Comparison of ENCODE assay signal across 7 cellular contexts in genomic region chr1:180230791-180231505, GRCh38. TPM values are rescaled to one million over a fixed set of nuclear protein-coding genes. Genes with fewer than 3 reads are reported as not detected.
DNase-seq lines count a peak whose midpoint lies in the region; ATAC-seq, FAIRE-seq and TF ChIP-seq lines count a peak whose summit lies in the region.

No MANE protein-coding gene starts in this region.

- peak overlapping the region; percentile 40 to 57 for H3K4me3 ChIP-seq in cardiac fibroblast (replicated peaks in 1 of 2; ENCODE audit: low read depth in 2 of 2, low read length in 2 of 2)
- H3K4me3 ChIP-seq in liver (ENCODE audit: low read depth in 1 of 3, low read length in 3 of 3), result peak overlapping the region in 2 of 3 donors; percentile 28 to 69
- peak overlapping the region in 3 of 4 donors; percentile 1 to 84 (median 50) for H3K4me3 ChIP-seq in transverse colon

- no peaks in the 10 kb centered on the region for H3K9me3 ChIP-seq in liver (ENCODE audit: control insufficient read depth in 4 of 4, low read length in 3 of 4)
- no peaks in the 10 kb centered on the region for H3K9me3 ChIP-seq in transverse colon

- ATAC-seq in GM19455 (IDR thresholded peaks at IDR 0.05; ENCODE audit: unreplicated experiment), result no peak

- H3K27me3 ChIP-seq in liver (ENCODE audit: control insufficient read depth in 4 of 4, insufficient read depth in 4 of 4, low read length in 3 of 4) (peaks cover 16 to 39% (median 23%) of the 10 kb centered on the region in 4 donors), transverse colon (peaks cover 100% of the 10 kb centered on the region)

- 2% methylated on average over 65 of the region's 65 CpGs for WGBS in liver
- WGBS in transverse colon (ENCODE audit: low coverage in 1 of 2), 2 donors, result 1% methylated on average over 61 of the region's 65 CpGs; no CpG with 5 or more reads in 1 of the 2 donors

- no peak for TF ChIP-seq RAD21 in liver (IDR thresholded peaks at IDR 0.05)

- no peak for TF ChIP-seq CTCF in cardiac fibroblast (IDR thresholded peaks at IDR 0.05; ENCODE audit: low read depth, low read length)
- no peak for TF ChIP-seq CTCF in liver (IDR thresholded peaks at IDR 0.05; ENCODE audit: low read depth, low read length, missing input control)
- TF ChIP-seq CTCF in transverse colon (IDR thresholded peaks at IDR 0.05), result no peak

- H3K36me3 ChIP-seq in liver (ENCODE audit: control insufficient read depth in 4 of 4, insufficient read depth in 3 of 4, low read depth in 1 of 4, low read length in 3 of 4) (no peaks in the 10 kb centered on the region), transverse colon (no peaks in the 10 kb centered on the region)

- FAIRE-seq in GM12891 (lab: Jason Lieb, UNC), result peak; percentile 41

- TF ChIP-seq POLR2A in GM12891 (IDR thresholded peaks at IDR 0.05; ENCODE audit: low read depth, low read length) (no peak), transverse colon (IDR thresholded peaks at IDR 0.05) (no peak)

- H3K4me1 ChIP-seq in liver (ENCODE audit: control insufficient read depth in 4 of 4, insufficient read depth in 4 of 4, low read length in 3 of 4), result peaks cover 28 to 59% (median 51%) of the 10 kb centered on the region in 4 donors
- peaks cover 49 to 64% (median 57%) of the 10 kb centered on the region in 4 donors for H3K4me1 ChIP-seq in transverse colon

- no peak for DNase-seq in GM12891 (ENCODE audit: insufficient read length, low spot score)
- DNase-seq in NCI-H460 (ENCODE audit: extremely low read depth, low read depth), result peak; percentile 32
- peak; percentile 58 to 60 for DNase-seq in cardiac fibroblast (ENCODE audit: low read depth in 2 of 2)
- DNase-seq in transverse colon, result no peak
- DNase-seq in stimulated activated CD4-positive, alpha-beta T cell treated with anti-CD3 and anti-CD28 coated beads, Interleukin-12 subunit alpha, Interleukin-12 subunit beta, amount 100 ng/mL, for 4 hours, result no peak

- intact Hi-C loops in transverse colon (cut with DNase I; ENCODE audit: low total_unique reads), result no loop called here

- no peak overlapping the region for H3K27ac ChIP-seq in liver (ENCODE audit: low read depth in 1 of 2, low read length in 2 of 2)
- H3K27ac ChIP-seq in transverse colon, result no peak overlapping the region

- no peak for TF ChIP-seq EP300 in transverse colon (IDR thresholded peaks at IDR 0.05; ENCODE audit: low read depth)

- no peak overlapping the region for H3K9ac ChIP-seq in liver (ENCODE audit: low read depth in 1 of 2, low read length in 2 of 2)

- in situ Hi-C loops in transverse colon (cut with MboI; ENCODE audit: low pct_ligation_motif_present in 1 of 4, low pct_unique_long_range_greater_than_20kb in 1 of 4, low sequenced_read_pairs in 3 of 4), result no loop called here

TF ChIP-seq in GM12891, 5 proteins besides CTCF, POLR2A, EP300 and RAD21:
- TF ChIP-seq SPI1 (IDR thresholded peaks at IDR 0.05; ENCODE audit: low read depth, low read length), result no peak
- TF ChIP-seq POU2F2 (IDR thresholded peaks at IDR 0.05; ENCODE audit: low read depth, low read length), result no peak
- no peak for TF ChIP-seq PAX5 (IDR thresholded peaks at IDR 0.05; ENCODE audit: insufficient read depth, low read length, severe bottlenecking)
- TF ChIP-seq POLR2AphosphoS5 (IDR thresholded peaks at IDR 0.05; ENCODE audit: low read depth, low read length), result no peak

TF ChIP-seq in liver, 16 proteins besides CTCF, POLR2A, EP300 and RAD21:
- no peak for TF ChIP-seq YY1 (IDR thresholded peaks at IDR 0.05)
- TF ChIP-seq HNF4A (conservative IDR thresholded peaks at IDR 0.05), result no peak
- TF ChIP-seq FOXA1 (IDR thresholded peaks at IDR 0.05), result no peak

RNA-seq across cellular contexts. Expression of gene LHX4, which starts 0.9 kb away (rescaled TPM):
- 0.64 TPM for polyA plus RNA-seq in GM12891 (2012; ENCODE audit: low read depth, missing spikeins)
- total RNA-seq in NCI-H460 (2014; rRNA removed; shearing (Covaris generic)), result 0.29 and 0.79 TPM in 2 replicates
- 0.90 and 1.6 TPM in 2 replicates for polyA plus RNA-seq in NCI-H460 (2014; cell fraction: nucleus; rRNA removed)
- total RNA-seq in liver (under 1 TPM; under 0.01 to 0.09 TPM), transverse colon (1 to 10 TPM in 1 of 4 donors, under 1 TPM in 1, not detected in 2; 0.48 to 1.2 TPM)
- polyA plus RNA-seq in liver, result under 1 TPM; 0.01 to 0.19 TPM

Comparison
In these comparisons a context has a peak if more than half of its experiments do, and no peak if none do; other contexts are left out.
1. DNase-seq: peak in NCI-H460 (single experiment) and cardiac fibroblast (2 of 2); none in GM12891 (single experiment), transverse colon (single experiment) and stimulated activated CD4-positive, alpha-beta T cell treated with anti-CD3 and anti-CD28 coated beads, Interleukin-12 subunit alpha, Interleukin-12 subunit beta, amount 100 ng/mL, for 4 hours (single experiment).
2. Peak in every context shown above with its lines, with median percentiles within 50 percentile points of each other: H3K4me3 ChIP-seq.